In genomic region chr1:11580049-11580448, GRCh38 we compare ENCODE assay signal across 7 cellular contexts.
DNase-seq lines count a peak whose midpoint lies in the region; ATAC-seq and TF ChIP-seq lines count a peak whose summit lies in the region.
"Not testable (repeated sequence)": the region's sequence is repeated elsewhere in the genome, so short reads cannot be mapped to it uniquely, and the experiment has no call there.

No MANE protein-coding gene starts in this region.

- H3K27ac Mint-ChIP-seq in activated naive CD8-positive, alpha-beta T cell treated with anti-CD3 and anti-CD28 coated beads, Interleukin-2, amount 10 ng/mL, durations not matched to agents 7 days and 5 days; endodermal cell: not testable (repeated sequence)

- not testable (repeated sequence) for H3K79me1 ChIP-seq in mesendoderm (ENCODE audit: low read length)

- H4K5ac ChIP-seq in mesendoderm (ENCODE audit: low read length) = not testable (repeated sequence)

- H3K9me3 Mint-ChIP-seq in activated naive CD8-positive, alpha-beta T cell treated with anti-CD3 and anti-CD28 coated beads, Interleukin-2, amount 10 ng/mL, durations not matched to agents 7 days and 5 days; endodermal cell: not testable (repeated sequence)

- not testable (repeated sequence) for H2AK5ac ChIP-seq in mesendoderm (ENCODE audit: low read length)

- in situ Hi-C loops in SK-MEL-5 (cut with HindIII; ENCODE audit: low pct_unique_long_range_greater_than_20kb, low sequenced_read_pairs) = not testable (repeated sequence)

- POLR2A ChIA-PET in activated naive CD8-positive, alpha-beta T cell treated with anti-CD3 and anti-CD28 coated beads, Interleukin-2, amount 10 ng/mL, durations not matched to agents 7 days and 5 days (lab: Charles Lee) = not testable (repeated sequence)

- H4K8ac ChIP-seq in mesendoderm (ENCODE audit: low read depth, low read length) = not testable (repeated sequence)

- not testable (repeated sequence) for H3K27me3 ChIP-seq in WERI-Rb-1 (ENCODE audit: insufficient read depth, low read depth, severe bottlenecking); endodermal cell (ENCODE audit: control insufficient read depth, insufficient read depth, low read length, poor library complexity, severe bottlenecking); mesendoderm (ENCODE audit: insufficient read depth, low read length, poor library complexity)

- not testable (repeated sequence) for H3K4me2 ChIP-seq in mesendoderm (ENCODE audit: low read length)

- H3K56ac ChIP-seq in mesendoderm (ENCODE audit: low read length) = not testable (repeated sequence)

- not testable (repeated sequence) for H2BK15ac ChIP-seq in mesendoderm (replicated peaks; ENCODE audit: low read depth)

- H3K9me3 ChIP-seq in WERI-Rb-1 (ENCODE audit: severe bottlenecking); endodermal cell (ENCODE audit: control insufficient read depth, low read length): not testable (repeated sequence)

- not testable (repeated sequence) for H3K9ac ChIP-seq in endodermal cell (ENCODE audit: extremely low read depth, low read length, poor library complexity, severe bottlenecking)
- peak overlapping the region; percentile 21 for H3K9ac ChIP-seq in mesendoderm (ENCODE audit: low read length)

- not testable (repeated sequence) for H3K36me3 Mint-ChIP-seq in activated naive CD8-positive, alpha-beta T cell treated with anti-CD3 and anti-CD28 coated beads, Interleukin-2, amount 10 ng/mL, durations not matched to agents 7 days and 5 days; endodermal cell (ENCODE audit: low read depth)

- not testable (repeated sequence) for TF ChIP-seq CTCF in WERI-Rb-1 (IDR thresholded peaks at IDR 0.05; ENCODE audit: low read depth, low read length); endodermal cell (conservative IDR thresholded peaks at IDR 0.05)

- not testable (repeated sequence) for H2BK120ac ChIP-seq in mesendoderm (ENCODE audit: low read depth, low read length)

- H3K23ac ChIP-seq in mesendoderm (ENCODE audit: low read length) = not testable (repeated sequence)

- not testable (repeated sequence) for ATAC-seq in activated naive CD8-positive, alpha-beta T cell treated with anti-CD3 and anti-CD28 coated beads, Interleukin-2, amount 10 ng/mL, durations not matched to agents 7 days and 5 days (ENCODE audit: low read depth)

- 73 to 89% methylated on average over 7 to 10 of the region's 10 CpGs for WGBS in endodermal cell (ENCODE audit: insufficient coverage in 1 of 2, insufficient read length in 1 of 2), 2 experiments
- WGBS in mesendoderm (ENCODE audit: extremely low coverage, insufficient coverage, low lambda C conversion rate) = no CpG with 5 or more reads among the region's 10 CpGs

- H3K79me2 ChIP-seq in mesendoderm (ENCODE audit: control insufficient read depth, insufficient read depth, low read length) = not testable (repeated sequence)

- H3K4me1 ChIP-seq in endodermal cell (ENCODE audit: control insufficient read depth, insufficient read depth, low read length); mesendoderm (ENCODE audit: control insufficient read depth, low read depth, low read length): not testable (repeated sequence)

- peak overlapping the region; percentile 34 for H3K4me3 ChIP-seq in Jurkat, Clone E6-1 (ENCODE audit: low read length)
- H3K4me3 ChIP-seq in WERI-Rb-1 (ENCODE audit: low read depth, low read length) = peak overlapping the region; percentile 52
- H3K4me3 ChIP-seq in endodermal cell (ENCODE audit: low read length); mesendoderm (ENCODE audit: low read length): not testable (repeated sequence)

- peak overlapping the region; percentile 15 for H3K4me3 Mint-ChIP-seq in activated naive CD8-positive, alpha-beta T cell treated with anti-CD3 and anti-CD28 coated beads, Interleukin-2, amount 10 ng/mL, durations not matched to agents 7 days and 5 days
- peak overlapping the region; percentile 1 for H3K4me3 Mint-ChIP-seq in endodermal cell

- H3K27me3 Mint-ChIP-seq in activated naive CD8-positive, alpha-beta T cell treated with anti-CD3 and anti-CD28 coated beads, Interleukin-2, amount 10 ng/mL, durations not matched to agents 7 days and 5 days = peaks cover 19% of the 10 kb centered on the region
- not testable (repeated sequence) for H3K27me3 Mint-ChIP-seq in endodermal cell (ENCODE audit: insufficient read depth)

- not testable (repeated sequence) for H2BK5ac ChIP-seq in mesendoderm (ENCODE audit: low read length)

- H3K4me1 Mint-ChIP-seq in activated naive CD8-positive, alpha-beta T cell treated with anti-CD3 and anti-CD28 coated beads, Interleukin-2, amount 10 ng/mL, durations not matched to agents 7 days and 5 days; endodermal cell: not testable (repeated sequence)

- H3K4ac ChIP-seq in mesendoderm (ENCODE audit: low read depth, low read length) = not testable (repeated sequence)

- not testable (repeated sequence) for H3K18ac ChIP-seq in mesendoderm (ENCODE audit: low read length)

- not testable (repeated sequence) for H3K36me3 ChIP-seq in WERI-Rb-1; endodermal cell (ENCODE audit: control insufficient read depth, insufficient read depth, low read length); mesendoderm (ENCODE audit: control insufficient read depth, insufficient read depth, low read length)

- DNase-seq in Jurkat, Clone E6-1 (ENCODE audit: low read depth, low spot score); activated naive CD8-positive, alpha-beta T cell treated with anti-CD3 and anti-CD28 coated beads, Interleukin-2, amount 10 ng/mL, durations not matched to agents 7 days and 5 days; endodermal cell: not testable (repeated sequence)
- DNase-seq in NCI-H82 treated with DMSO at 0.1 percent for 48 hours (lab: John Stamatoyannopoulos, UW; ENCODE audit: unreplicated experiment) = peak; percentile 90
- DNase-seq in SK-MEL-5 (ENCODE audit: low read depth, low spot score) = peak; percentile 0
- peak; percentile 77 for DNase-seq in WERI-Rb-1
- peak; percentile 36 for DNase-seq in mesendoderm

- peak overlapping the region; percentile 69 for H3K27ac ChIP-seq in WERI-Rb-1
- H3K27ac ChIP-seq in endodermal cell (ENCODE audit: low read depth, low read length); mesendoderm (ENCODE audit: low read depth, low read length): not testable (repeated sequence)
